8 cellular contexts compared by ENCODE assay signal in the genomic region with DNA sequence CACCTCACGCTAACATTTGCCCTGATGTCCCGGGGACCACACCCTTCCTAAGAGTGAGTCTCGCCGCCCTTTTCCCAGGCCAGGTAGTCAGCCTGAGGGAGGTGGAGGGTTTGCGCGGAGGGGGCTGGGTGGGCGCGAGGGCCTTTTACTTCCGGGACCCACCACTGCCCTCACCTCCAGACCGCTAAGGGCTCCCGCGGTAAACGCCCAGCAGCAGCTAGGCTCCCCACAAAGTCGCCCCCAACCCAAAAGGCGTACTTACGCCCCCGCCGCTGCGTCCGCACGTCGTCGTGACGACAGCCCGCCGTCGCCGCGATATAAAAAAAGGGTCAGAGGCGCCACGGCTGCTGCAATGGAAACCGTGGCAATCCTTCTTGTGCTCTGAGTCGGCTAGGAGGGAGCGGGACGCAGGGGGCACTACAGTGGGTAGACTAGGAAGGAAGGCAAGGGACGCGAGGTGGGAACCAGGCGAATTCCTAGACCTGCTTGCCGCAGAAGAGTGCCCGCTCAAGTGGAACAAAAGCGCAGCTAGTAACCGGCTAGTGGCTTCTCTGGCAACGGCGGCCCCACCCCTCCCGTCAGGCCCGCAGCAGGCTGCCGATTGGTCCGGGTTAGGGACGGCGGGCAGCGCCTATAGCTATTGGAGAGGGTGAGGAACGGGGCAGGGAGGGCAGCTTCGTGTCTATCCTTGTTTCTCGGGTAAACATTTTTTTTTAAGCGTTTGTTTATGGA. TPM values are rescaled to one million over a fixed set of nuclear protein-coding genes. Genes with fewer than 3 reads are reported as not detected.
DNase-seq lines count a peak whose midpoint lies in the region; ATAC-seq and TF ChIP-seq lines count a peak whose summit lies in the region.

A gene with protein sequence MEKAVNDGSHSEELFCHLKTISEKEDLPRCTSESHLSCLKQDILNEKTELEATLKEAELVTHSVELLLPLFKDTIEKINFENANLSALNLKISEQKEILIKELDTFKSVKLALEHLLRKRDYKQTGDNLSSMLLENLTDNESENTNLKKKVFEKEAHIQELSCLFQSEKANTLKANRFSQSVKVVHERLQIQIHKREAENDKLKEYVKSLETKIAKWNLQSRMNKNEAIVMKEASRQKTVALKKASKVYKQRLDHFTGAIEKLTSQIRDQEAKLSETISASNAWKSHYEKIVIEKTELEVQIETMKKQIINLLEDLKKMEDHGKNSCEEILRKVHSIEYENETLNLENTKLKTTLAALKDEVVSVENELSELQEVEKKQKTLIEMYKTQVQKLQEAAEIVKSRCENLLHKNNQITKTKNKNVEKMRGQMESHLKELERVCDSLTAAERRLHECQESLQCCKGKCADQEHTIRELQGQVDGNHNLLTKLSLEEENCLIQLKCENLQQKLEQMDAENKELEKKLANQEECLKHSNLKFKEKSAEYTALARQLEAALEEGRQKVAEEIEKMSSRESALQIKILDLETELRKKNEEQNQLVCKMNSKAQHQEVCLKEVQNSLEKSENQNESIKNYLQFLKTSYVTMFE (minus strand): TSS at position 553 of the 732 bp plus-strand sequence. CDS start 9,296 bp downstream, outside the sequence.

- H3K4me1 Mint-ChIP-seq in Caco-2 (ENCODE audit: low read depth, unreplicated experiment) = peaks cover 6% of the 10 kb centered on the region
- peaks cover 30% of the 10 kb centered on the region for H3K4me1 Mint-ChIP-seq in mesothelial cell of epicardium

- DNase-seq in Caco-2 (peak; percentile 82 to 83), mesothelial cell of epicardium (ENCODE audit: low spot score in 2 of 2, unreplicated experiment in 2 of 2) (peak; percentile 64 to 84)
- DNase-seq in activated CD8-positive, alpha-beta memory T cell treated with anti-CD3 and anti-CD28 coated beads, Interleukin-2, amount 50 U/mL, for 4 hours = peak; percentile 85
- DNase-seq in stimulated activated CD8-positive, alpha-beta memory T cell treated with anti-CD3 and anti-CD28 coated beads, Interleukin-15, amount 100 ng/mL, for 48 hours (ENCODE audit: low read depth in 2 of 2) = peak; percentile 84

- H3F3A ChIP-seq in OCI-LY1 (ENCODE audit: insufficient read depth, low read length) = no peaks in the 10 kb centered on the region

- H3K36me3 ChIP-seq in Caco-2 (ENCODE audit: control insufficient read depth, insufficient read depth, low read length) = no peaks in the 10 kb centered on the region
- H3K36me3 ChIP-seq in HUES64 (ENCODE audit: insufficient read depth, low read length) = no peaks in the 10 kb centered on the region
- H3K36me3 ChIP-seq in OCI-LY1 (ENCODE audit: insufficient read depth, low read length) = no peaks in the 10 kb centered on the region

- POLR2A ChIA-PET in Caco-2 (lab: Charles Lee) = no interaction called here

- peak within 1 kb of the TSS; percentile 26 for H2AFZ ChIP-seq in OCI-LY1 (ENCODE audit: low read length)

- no peaks in the 10 kb centered on the region for H4K20me1 ChIP-seq in OCI-LY1 (ENCODE audit: insufficient read depth, low read length)

- no peaks in the 10 kb centered on the region for H3K9me3 Mint-ChIP-seq in Caco-2 (ENCODE audit: unreplicated experiment)
- peaks cover 12% of the 10 kb centered on the region for H3K9me3 Mint-ChIP-seq in mesothelial cell of epicardium

- H3K27ac ChIP-seq in HUES64 (ENCODE audit: low read depth, low read length) (peak within 1 kb of the TSS; percentile 89), OCI-LY1 (ENCODE audit: low read depth, low read length, poor library complexity, severe bottlenecking) (peak within 1 kb of the TSS; percentile 25)

- peak within 1 kb of the TSS; percentile 83 for H3K27ac Mint-ChIP-seq in Caco-2 (ENCODE audit: unreplicated experiment)
- peak within 1 kb of the TSS; percentile 96 for H3K27ac Mint-ChIP-seq in mesothelial cell of epicardium

- TF ChIP-seq CTCF in Caco-2 (IDR thresholded peaks at IDR 0.05; ENCODE audit: insufficient read depth in 1 of 2, low read depth in 1 of 2, low read length in 1 of 2, severe bottlenecking in 1 of 2, unreplicated experiment in 1 of 2) (no peak), OCI-LY1 (IDR thresholded peaks at IDR 0.05; ENCODE audit: low read length) (no peak), mesothelial cell of epicardium (IDR thresholded peaks at IDR 0.05; ENCODE audit: unreplicated experiment) (no peak)

- H3K27me3 ChIP-seq in Caco-2 (replicated peaks; ENCODE audit: control insufficient read depth, insufficient read depth, low read length) = no peaks in the 10 kb centered on the region
- H3K27me3 ChIP-seq in HUES64 (ENCODE audit: insufficient read depth, low read length) = 0 out of 2 replicates have a peak, but pooled peaks cover 6% of the 10 kb centered on the region
- H3K27me3 ChIP-seq in OCI-LY1 (ENCODE audit: insufficient read depth, low read length) = no peaks in the 10 kb centered on the region

- TSS peak; percentile 30 for BruUV-seq in Caco-2 (replicated peaks; lab: Mats Ljungman, UMichigan)

- H3K9ac ChIP-seq in HUES64 (ENCODE audit: low read depth, low read length) (peak within 1 kb of the TSS; percentile 86), OCI-LY1 (ENCODE audit: low read length) (peak within 1 kb of the TSS; percentile 41)

- H3K4me3 ChIP-seq in Caco-2 (ENCODE audit: low read depth, low read length) = peak within 1 kb of the TSS; percentile 74
- H3K4me3 ChIP-seq in HUES64 (ENCODE audit: low read length) = peak within 1 kb of the TSS; percentile 96
- peak within 1 kb of the TSS; percentile 66 for H3K4me3 ChIP-seq in OCI-LY1 (ENCODE audit: low read depth, low read length, poor library complexity, severe bottlenecking)

- H3K36me3 Mint-ChIP-seq in Caco-2 (ENCODE audit: insufficient read depth, unreplicated experiment) (no peaks in the 10 kb centered on the region), mesothelial cell of epicardium (peaks cover 12% of the 10 kb centered on the region)

- peak within 1 kb of the TSS; percentile 72 for H3K4me2 ChIP-seq in OCI-LY1 (ENCODE audit: low read length)

- CTCF ChIA-PET in Caco-2 (lab: Charles Lee) = interaction anchor here (0.6 kb wide), 1 partner anchor 309 kb away, joined by 4 read pairs; the partner anchor contains the start of gene SH3GLB1

- in situ Hi-C loops in endometrial microvascular endothelial cells (cut with HindIII; ENCODE audit: inconsistent ontology term, low pct_unique_long_range_greater_than_20kb, low sequenced_read_pairs) = loop anchor here (25.0 kb wide), 1 partner anchor 316 kb away; the partner anchor contains the start of gene SH3GLB1

- H3K9me2 ChIP-seq in OCI-LY1 (ENCODE audit: low read depth, low read length) = no peaks in the 10 kb centered on the region

- intact Hi-C loops in Caco-2 (cut with micrococcal nuclease; ENCODE audit: unreplicated experiment) = no loop called here

- H3K9me3 ChIP-seq in Caco-2 = no peaks in the 10 kb centered on the region
- H3K9me3 ChIP-seq in HUES64 (ENCODE audit: insufficient read depth, low read depth, low read length) = no peaks in the 10 kb centered on the region
- H3K9me3 ChIP-seq in OCI-LY1 (ENCODE audit: low read length) = no peaks in the 10 kb centered on the region

- H3K79me2 ChIP-seq in OCI-LY1 (ENCODE audit: insufficient read depth, low read length) = no peaks in the 10 kb centered on the region

- no peaks in the 10 kb centered on the region for H3K4me1 ChIP-seq in Caco-2
- peaks cover 7% of the 10 kb centered on the region for H3K4me1 ChIP-seq in HUES64 (ENCODE audit: insufficient read depth, low read length)
- peaks cover 20% of the 10 kb centered on the region for H3K4me1 ChIP-seq in OCI-LY1 (ENCODE audit: insufficient read depth, low read length, severe bottlenecking)

- peak; percentile 99 for ATAC-seq in GM21447 (IDR thresholded peaks at IDR 0.05; ENCODE audit: unreplicated experiment)

- WGBS in HUES64 = under 1% methylated on average over 50 of the region's 55 CpGs

- no peaks in the 10 kb centered on the region for H3K27me3 Mint-ChIP-seq in Caco-2 (ENCODE audit: insufficient read depth, unreplicated experiment)
- H3K27me3 Mint-ChIP-seq in mesothelial cell of epicardium (ENCODE audit: low read depth) = peaks cover 15% of the 10 kb centered on the region

- H3K4me3 Mint-ChIP-seq in Caco-2 (ENCODE audit: unreplicated experiment) (peak within 1 kb of the TSS; percentile 93), mesothelial cell of epicardium (peak within 1 kb of the TSS; percentile 95)

RNA-seq across cellular contexts. Expression of the gene that starts here (rescaled TPM):
- 9.7 and 10.7 TPM in 2 replicates for total RNA-seq in Caco-2 (2022)
- 22.0 TPM for polyA plus RNA-seq in HUES64 (2013, experiment 1 of 2)
- 19.7 TPM for polyA plus RNA-seq in HUES64 (2013, experiment 2 of 2)
- total RNA-seq in endometrial microvascular endothelial cells (ENCODE audit: inconsistent ontology term) = 27.9 TPM
- total RNA-seq in mesothelial cell of epicardium = 66.4 to 74.0 TPM (median 71.7 TPM) in 3 replicates

Comparison
In these comparisons a context has a peak if more than half of its experiments do, and no peak if none do; other contexts are left out.
1. Peak in every context shown above with its lines: DNase-seq, ATAC-seq, H3K4me3 ChIP-seq and H3K27ac ChIP-seq.